Comparison of ENCODE assay signal across 8 cellular contexts in genomic region chr6:112086744-112087135, GRCh38. TPM values are rescaled to one million over a fixed set of nuclear protein-coding genes. Genes with fewer than 3 reads are reported as not detected.
A peak's percentile ranks its signal among the peaks of the same experiment; 100 is the strongest.
DNase-seq lines count a peak whose midpoint lies in the region; ATAC-seq and FAIRE-seq lines count a peak whose summit lies in the region.

No MANE protein-coding gene starts in this region.

- H3K9me3 ChIP-seq in thymus (ENCODE audit: control insufficient read depth), result no peaks in the 10 kb centered on the region

- ATAC-seq in HG03342 (IDR thresholded peaks at IDR 0.05; ENCODE audit: unreplicated experiment), result peak; percentile 3

- H3K4me3 ChIP-seq in thymus (ENCODE audit: low read length), result peak overlapping the region; percentile 69

- H3K27me3 ChIP-seq in thymus (ENCODE audit: control insufficient read depth, insufficient read depth), result no peaks in the 10 kb centered on the region

- no peaks in the 10 kb centered on the region for H3K36me3 ChIP-seq in thymus (ENCODE audit: control insufficient read depth, insufficient read depth)

- WGBS in thymus, result under 1% methylated on average over 8 of the region's 8 CpGs

- H3K27ac ChIP-seq in thymus (ENCODE audit: low read depth), result peak overlapping the region; percentile 6

- peak; percentile 61 for FAIRE-seq in GM19239 (lab: Jason Lieb, UNC)

- DNase-seq in COR-L47 (lab: John Stamatoyannopoulos, UW) (peak; percentile 2), GM19239 (ENCODE audit: insufficient read length, low spot score) (no peak), NCI-H82 treated with DMSO at 0.1 percent for 48 hours (lab: John Stamatoyannopoulos, UW; ENCODE audit: unreplicated experiment) (peak; percentile 80), cerebellar cortex (ENCODE audit: low spot score) (peak; percentile 65), left kidney (ENCODE audit: low read depth, low spot score) (peak; percentile 62)
- no peak for DNase-seq in activated T-cell treated with anti-CD3 and anti-CD28 coated beads, Interleukin-2, amount 50 U/mL, for 48 hours

- H3K4me1 ChIP-seq in thymus (ENCODE audit: control insufficient read depth, insufficient read depth, low read length), result peaks cover 3% of the 10 kb centered on the region

RNA-seq across cellular contexts. Expression of gene TUBE1, which starts 0.5 kb away (rescaled TPM):
- 24.9 TPM for polyA plus RNA-seq in thymus

RNA-seq across cellular contexts. Expression of gene FAM229B, which starts 0.7 kb away (rescaled TPM):
- 17.9 TPM for polyA plus RNA-seq in thymus

RNA-seq across cellular contexts. Expression of gene CCN6, which starts 32.8 kb away (rescaled TPM):
- 0.18 TPM for polyA plus RNA-seq in thymus

Comparison
In these comparisons a context has a peak if more than half of its experiments do, and no peak if none do; other contexts are left out.
1. DNase-seq: peak in COR-L47 (single experiment), NCI-H82 treated with DMSO at 0.1 percent for 48 hours (single experiment), cerebellar cortex (single experiment) and left kidney (single experiment); none in GM19239 (single experiment) and activated T-cell treated with anti-CD3 and anti-CD28 coated beads, Interleukin-2, amount 50 U/mL, for 48 hours (0 of 2).